9 cellular contexts compared by ENCODE assay signal in genomic region chr16:12546918-12547607, GRCh38.
DNase-seq lines count a peak whose midpoint lies in the region; ATAC-seq lines count a peak whose summit lies in the region.
"Had no signal": no experiment of that assay in that cellular context is flagged by ENCODE, and none has a peak within 500 bp of the region (broad histone marks: within the 10 kb centered on the region; RNA-seq: fewer than 3 reads in every experiment).

No MANE protein-coding gene starts in this region.

- no peaks in the 10 kb centered on the region for H3K36me3 Mint-ChIP-seq in naive B cell

- no peaks in the 10 kb centered on the region for H3K27me3 Mint-ChIP-seq in naive B cell

- H3K4me3 Mint-ChIP-seq in naive B cell: peak overlapping the region; percentile 1 to 86 (median 66)
- H3K4me3 Mint-ChIP-seq: endodermal cell had no signal

- 0 out of 2 replicates have a peak, but pooled peaks cover 4% of the 10 kb centered on the region for H3K9me3 ChIP-seq in HAP-1

- no peak overlapping the region for H3K4me3 ChIP-seq in HAP-1

- peak; percentile 67 for ATAC-seq in GM21786 (IDR thresholded peaks at IDR 0.05; ENCODE audit: unreplicated experiment)
- peak; percentile 86 to 92 for ATAC-seq in naive B cell (ENCODE audit: low read depth in 2 of 2)

- DNase-seq in NOMO-1 treated with DMSO at 0.1 percent for 48 hours (lab: John Stamatoyannopoulos, UW; ENCODE audit: unreplicated experiment) (peak; percentile 4), NOMO-1 treated with dmso at 0.1 percent for 144 hours (lab: John Stamatoyannopoulos, UW; ENCODE audit: unreplicated experiment) (no peak), HT1080 (ENCODE audit: low read depth) (peak; percentile 44), naive B cell (peak; percentile 35), HAP-1 (ENCODE audit: low spot score in 2 of 2) (no peak), GM03348 (ENCODE audit: low spot score) (no peak), NCI-H510A treated with DMSO at 0.1 percent for 48 hours (lab: John Stamatoyannopoulos, UW) (no peak)
- DNase-seq: endodermal cell had no signal

- H3K9me3 Mint-ChIP-seq in naive B cell: no peaks in the 10 kb centered on the region
- H3K9me3 Mint-ChIP-seq: endodermal cell had no signal

- H3K4me1 ChIP-seq in HAP-1: no peaks in the 10 kb centered on the region

- H3K27me3 ChIP-seq in HAP-1 (ENCODE audit: low read depth): no peaks in the 10 kb centered on the region

- in situ Hi-C loops in HAP-1 (cut with MboI; ENCODE audit: low sequenced_read_pairs): no loop called here

- H3K27ac Mint-ChIP-seq in naive B cell: peak overlapping the region; percentile 40 to 94 (median 70)
- H3K27ac Mint-ChIP-seq: endodermal cell had no signal

- H3K36me3 ChIP-seq in HAP-1 (replicated peaks): no peaks in the 10 kb centered on the region

- peaks cover 66 to 98% (median 89%) of the 10 kb centered on the region in 3 donors for H3K4me1 Mint-ChIP-seq in naive B cell

Comparison
In these comparisons a context has a peak if more than half of its experiments do, and no peak if none do; other contexts are left out.
1. DNase-seq: peak in NOMO-1 treated with DMSO at 0.1 percent for 48 hours (single experiment), HT1080 (single experiment) and naive B cell (single experiment); none in NOMO-1 treated with dmso at 0.1 percent for 144 hours (single experiment), HAP-1 (0 of 2), GM03348 (single experiment) and NCI-H510A treated with DMSO at 0.1 percent for 48 hours (single experiment).